In genomic region chr21:29797155-29797554, GRCh38 we compare ENCODE assay signal across 3 cellular contexts.
"Had no signal": no experiment of that assay in that cellular context is flagged by ENCODE, and none has a peak within 500 bp of the region (broad histone marks: within the 10 kb centered on the region; RNA-seq: fewer than 3 reads in every experiment).

No MANE protein-coding gene starts in this region.

- ATAC-seq: GM12878 had no signal

- DNase-seq: GDM1, GF-D8 had no signal

- H3K4me3 ChIP-seq: GM12878 had no signal
